ENCODE assay signal across 13 cellular contexts in genomic region chr5:1655496-1656270, GRCh38.
"Had no signal": no experiment of that assay in that cellular context is flagged by ENCODE, and none has a peak within 500 bp of the region (broad histone marks: within the 10 kb centered on the region; RNA-seq: fewer than 3 reads in every experiment).

No MANE protein-coding gene starts in this region.

- DNase-seq: activated CD4-positive, alpha-beta T cell treated with anti-CD3 and anti-CD28 coated beads, Interleukin-2, amount 50 U/mL, for 48 hours; activated CD4-positive, CD25-positive, alpha-beta regulatory T cell treated with anti-CD3 and anti-CD28 coated beads, Interleukin-2, amount 50 U/mL, for 72 hours; activated gamma-delta T cell; activated naive CD8-positive, alpha-beta T cell treated with anti-CD3 and anti-CD28 coated beads, Interleukin-2, amount 10 ng/mL, durations not matched to agents 7 days and 5 days; anterior cingulate cortex; glutamatergic neuron; T-helper 9 cell had no signal

- H3K27ac ChIP-seq: left lung, parathyroid adenoma, SJSA1, tibial artery had no signal

- H3K4me3 ChIP-seq: left lung, SJSA1, smooth muscle cell, tibial artery had no signal

- H3K9me3 Mint-ChIP-seq: activated naive CD8-positive, alpha-beta T cell treated with anti-CD3 and anti-CD28 coated beads, Interleukin-2, amount 10 ng/mL, durations not matched to agents 7 days and 5 days had no signal

- H3K27ac Mint-ChIP-seq: activated naive CD8-positive, alpha-beta T cell treated with anti-CD3 and anti-CD28 coated beads, Interleukin-2, amount 10 ng/mL, durations not matched to agents 7 days and 5 days had no signal

- ATAC-seq: left lung, right cardiac atrium had no signal

- H3K36me3 Mint-ChIP-seq: activated naive CD8-positive, alpha-beta T cell treated with anti-CD3 and anti-CD28 coated beads, Interleukin-2, amount 10 ng/mL, durations not matched to agents 7 days and 5 days had no signal

- H3K4me3 Mint-ChIP-seq: activated naive CD8-positive, alpha-beta T cell treated with anti-CD3 and anti-CD28 coated beads, Interleukin-2, amount 10 ng/mL, durations not matched to agents 7 days and 5 days had no signal

- H3K4me1 ChIP-seq: left lung, parathyroid adenoma, SJSA1 had no signal

- H3K36me3 ChIP-seq: left lung, SJSA1, tibial artery had no signal

- H3K9me3 ChIP-seq: left lung, SJSA1, tibial artery had no signal
